In the genomic region with DNA sequence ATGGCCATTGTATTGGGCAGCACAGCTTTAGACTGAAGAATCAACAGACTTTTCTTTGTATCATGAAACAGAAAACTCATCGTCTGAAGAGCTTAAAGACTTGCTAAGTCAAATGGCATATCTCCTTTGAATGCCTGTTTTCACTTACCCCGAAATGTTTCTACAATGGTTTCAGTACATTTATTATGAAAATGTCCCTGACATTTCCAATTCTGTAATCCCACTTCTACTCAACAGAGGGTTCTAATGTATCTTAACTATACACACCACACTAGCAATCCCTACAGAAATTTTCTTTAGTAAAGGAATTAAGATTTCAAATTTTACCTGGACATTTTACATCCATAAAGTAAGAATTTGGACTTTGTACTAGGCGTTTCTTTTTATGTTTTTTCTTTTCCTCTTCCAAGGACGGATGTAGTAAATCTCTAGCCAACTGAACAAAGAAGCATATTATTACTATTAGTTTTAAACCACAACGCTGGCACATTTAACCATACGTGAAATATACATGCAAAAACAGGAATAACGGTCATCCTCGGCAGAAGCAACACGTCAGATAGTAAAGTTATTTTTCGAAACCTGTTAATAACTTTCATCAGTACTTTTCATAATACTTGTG, we compare ENCODE assay signal across 2 cellular contexts.
TF ChIP-seq lines count a peak whose summit lies in the region.

No MANE protein-coding gene starts in this region.

TF ChIP-seq in GM12878, 131 proteins besides CTCF, POLR2A, EP300 and RAD21:
- TF ChIP-seq, protein P1, sequence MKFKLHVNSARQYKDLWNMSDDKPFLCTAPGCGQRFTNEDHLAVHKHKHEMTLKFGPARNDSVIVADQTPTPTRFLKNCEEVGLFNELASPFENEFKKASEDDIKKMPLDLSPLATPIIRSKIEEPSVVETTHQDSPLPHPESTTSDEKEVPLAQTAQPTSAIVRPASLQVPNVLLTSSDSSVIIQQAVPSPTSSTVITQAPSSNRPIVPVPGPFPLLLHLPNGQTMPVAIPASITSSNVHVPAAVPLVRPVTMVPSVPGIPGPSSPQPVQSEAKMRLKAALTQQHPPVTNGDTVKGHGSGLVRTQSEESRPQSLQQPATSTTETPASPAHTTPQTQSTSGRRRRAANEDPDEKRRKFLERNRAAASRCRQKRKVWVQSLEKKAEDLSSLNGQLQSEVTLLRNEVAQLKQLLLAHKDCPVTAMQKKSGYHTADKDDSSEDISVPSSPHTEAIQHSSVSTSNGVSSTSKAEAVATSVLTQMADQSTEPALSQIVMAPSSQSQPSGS (IDR thresholded peaks at IDR 0.05; ENCODE audit: low read length): no peak
- TF ChIP-seq ZNF622 (IDR thresholded peaks at IDR 0.05): no peak
- no peak for TF ChIP-seq ZNF274 (IDR thresholded peaks at IDR 0.05; ENCODE audit: insufficient read depth, insufficient read length)
- TF ChIP-seq CEBPZ (IDR thresholded peaks at IDR 0.05; ENCODE audit: low read depth, low read length): no peak
- no peak for TF ChIP-seq PAX8 (IDR thresholded peaks at IDR 0.05)
- TF ChIP-seq, protein P2, sequence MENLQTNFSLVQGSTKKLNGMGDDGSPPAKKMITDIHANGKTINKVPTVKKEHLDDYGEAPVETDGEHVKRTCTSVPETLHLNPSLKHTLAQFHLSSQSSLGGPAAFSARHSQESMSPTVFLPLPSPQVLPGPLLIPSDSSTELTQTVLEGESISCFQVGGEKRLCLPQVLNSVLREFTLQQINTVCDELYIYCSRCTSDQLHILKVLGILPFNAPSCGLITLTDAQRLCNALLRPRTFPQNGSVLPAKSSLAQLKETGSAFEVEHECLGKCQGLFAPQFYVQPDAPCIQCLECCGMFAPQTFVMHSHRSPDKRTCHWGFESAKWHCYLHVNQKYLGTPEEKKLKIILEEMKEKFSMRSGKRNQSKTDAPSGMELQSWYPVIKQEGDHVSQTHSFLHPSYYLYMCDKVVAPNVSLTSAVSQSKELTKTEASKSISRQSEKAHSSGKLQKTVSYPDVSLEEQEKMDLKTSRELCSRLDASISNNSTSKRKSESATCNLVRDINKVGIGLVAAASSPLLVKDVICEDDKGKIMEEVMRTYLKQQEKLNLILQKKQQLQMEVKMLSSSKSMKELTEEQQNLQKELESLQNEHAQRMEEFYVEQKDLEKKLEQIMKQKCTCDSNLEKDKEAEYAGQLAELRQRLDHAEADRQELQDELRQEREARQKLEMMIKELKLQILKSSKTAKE (IDR thresholded peaks at IDR 0.05; ENCODE audit: low read depth, poor library complexity, severe bottlenecking): no peak
- no peak for TF ChIP-seq CHD2 (IDR thresholded peaks at IDR 0.05; ENCODE audit: borderline replicate concordance, low read depth, low read length)
- TF ChIP-seq NFXL1 (IDR thresholded peaks at IDR 0.05; ENCODE audit: borderline replicate concordance): no peak
- TF ChIP-seq ZNF24 (IDR thresholded peaks at IDR 0.05): no peak
- TF ChIP-seq, protein P3, sequence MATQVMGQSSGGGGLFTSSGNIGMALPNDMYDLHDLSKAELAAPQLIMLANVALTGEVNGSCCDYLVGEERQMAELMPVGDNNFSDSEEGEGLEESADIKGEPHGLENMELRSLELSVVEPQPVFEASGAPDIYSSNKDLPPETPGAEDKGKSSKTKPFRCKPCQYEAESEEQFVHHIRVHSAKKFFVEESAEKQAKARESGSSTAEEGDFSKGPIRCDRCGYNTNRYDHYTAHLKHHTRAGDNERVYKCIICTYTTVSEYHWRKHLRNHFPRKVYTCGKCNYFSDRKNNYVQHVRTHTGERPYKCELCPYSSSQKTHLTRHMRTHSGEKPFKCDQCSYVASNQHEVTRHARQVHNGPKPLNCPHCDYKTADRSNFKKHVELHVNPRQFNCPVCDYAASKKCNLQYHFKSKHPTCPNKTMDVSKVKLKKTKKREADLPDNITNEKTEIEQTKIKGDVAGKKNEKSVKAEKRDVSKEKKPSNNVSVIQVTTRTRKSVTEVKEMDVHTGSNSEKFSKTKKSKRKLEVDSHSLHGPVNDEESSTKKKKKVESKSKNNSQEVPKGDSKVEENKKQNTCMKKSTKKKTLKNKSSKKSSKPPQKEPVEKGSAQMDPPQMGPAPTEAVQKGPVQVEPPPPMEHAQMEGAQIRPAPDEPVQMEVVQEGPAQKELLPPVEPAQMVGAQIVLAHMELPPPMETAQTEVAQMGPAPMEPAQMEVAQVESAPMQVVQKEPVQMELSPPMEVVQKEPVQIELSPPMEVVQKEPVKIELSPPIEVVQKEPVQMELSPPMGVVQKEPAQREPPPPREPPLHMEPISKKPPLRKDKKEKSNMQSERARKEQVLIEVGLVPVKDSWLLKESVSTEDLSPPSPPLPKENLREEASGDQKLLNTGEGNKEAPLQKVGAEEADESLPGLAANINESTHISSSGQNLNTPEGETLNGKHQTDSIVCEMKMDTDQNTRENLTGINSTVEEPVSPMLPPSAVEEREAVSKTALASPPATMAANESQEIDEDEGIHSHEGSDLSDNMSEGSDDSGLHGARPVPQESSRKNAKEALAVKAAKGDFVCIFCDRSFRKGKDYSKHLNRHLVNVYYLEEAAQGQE (IDR thresholded peaks at IDR 0.05; ENCODE audit: low read depth, low read length): no peak
- TF ChIP-seq, protein P4, sequence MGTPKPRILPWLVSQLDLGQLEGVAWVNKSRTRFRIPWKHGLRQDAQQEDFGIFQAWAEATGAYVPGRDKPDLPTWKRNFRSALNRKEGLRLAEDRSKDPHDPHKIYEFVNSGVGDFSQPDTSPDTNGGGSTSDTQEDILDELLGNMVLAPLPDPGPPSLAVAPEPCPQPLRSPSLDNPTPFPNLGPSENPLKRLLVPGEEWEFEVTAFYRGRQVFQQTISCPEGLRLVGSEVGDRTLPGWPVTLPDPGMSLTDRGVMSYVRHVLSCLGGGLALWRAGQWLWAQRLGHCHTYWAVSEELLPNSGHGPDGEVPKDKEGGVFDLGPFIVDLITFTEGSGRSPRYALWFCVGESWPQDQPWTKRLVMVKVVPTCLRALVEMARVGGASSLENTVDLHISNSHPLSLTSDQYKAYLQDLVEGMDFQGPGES (IDR thresholded peaks at IDR 0.05): no peak
- TF ChIP-seq HDGF (IDR thresholded peaks at IDR 0.05): no peak

TF ChIP-seq in liver, 16 proteins besides CTCF, POLR2A, EP300 and RAD21:
- no peak for TF ChIP-seq HNF4A (conservative IDR thresholded peaks at IDR 0.05)
- TF ChIP-seq SP1 (IDR thresholded peaks at IDR 0.05): no peak
- no peak for TF ChIP-seq ATF3 (IDR thresholded peaks at IDR 0.05)
